ENCODE assay signal across 10 cellular contexts in the genomic region with DNA sequence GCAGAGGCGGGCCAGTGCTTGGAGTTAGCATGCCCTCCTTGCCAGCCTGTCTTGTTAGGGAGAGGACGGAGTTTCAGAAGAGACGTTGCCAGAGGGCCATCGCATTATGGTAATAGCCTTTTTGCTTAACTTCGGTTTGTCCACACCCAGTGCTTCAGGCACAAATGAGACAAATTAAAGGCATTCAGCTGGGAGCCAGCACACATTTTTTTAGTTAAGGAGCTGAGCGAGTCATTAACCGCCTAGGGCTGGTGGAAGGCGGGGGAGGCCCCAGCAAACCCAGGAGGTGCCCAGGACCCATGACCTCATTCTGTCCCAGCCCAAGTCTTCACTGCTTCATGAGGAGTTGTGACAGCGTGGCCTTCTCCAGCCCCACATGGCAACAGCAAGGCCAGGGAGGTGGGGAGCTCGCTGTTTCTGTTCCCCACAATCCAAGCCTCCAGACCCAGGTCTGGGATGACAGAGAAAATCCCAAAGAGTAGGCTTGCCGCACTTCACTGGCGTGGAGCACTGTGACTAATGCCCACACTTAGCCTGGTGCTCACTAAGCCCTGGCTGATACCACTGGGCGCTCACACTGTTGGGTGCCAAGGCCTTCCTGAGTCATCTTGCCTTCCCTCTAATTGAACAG.
DNase-seq lines count a peak whose midpoint lies in the region; ATAC-seq and TF ChIP-seq lines count a peak whose summit lies in the region.
"Had no signal": no experiment of that assay in that cellular context is flagged by ENCODE, and none has a peak within 500 bp of the region (broad histone marks: within the 10 kb centered on the region; RNA-seq: fewer than 3 reads in every experiment).

No MANE protein-coding gene starts in this region.

- H3K9me3 ChIP-seq in SK-N-MC (ENCODE audit: low read depth, low read length): no peaks in the 10 kb centered on the region
- H3K9me3 ChIP-seq in gastroesophageal sphincter: no peaks in the 10 kb centered on the region
- no peaks in the 10 kb centered on the region for H3K9me3 ChIP-seq in upper lobe of right lung
- no peaks in the 10 kb centered on the region for H3K9me3 ChIP-seq in adrenal gland (replicated peaks in 1 of 3)

- 94% methylated on average over 6 of the region's 13 CpGs; no CpG with 5 or more reads in 1 of the 2 donors for WGBS in gastroesophageal sphincter (ENCODE audit: low coverage in 1 of 2), 2 donors
- 76 to 87% (median 83%) methylated on average over 9 to 13 of the region's 13 CpGs for WGBS in adrenal gland, 4 donors

- intact Hi-C loops in upper lobe of right lung (cut with DNase I): no loop called here
- intact Hi-C loops in adrenal gland (cut with DNase I): no loop called here

- no peak for DNase-seq in activated naive CD4-positive, alpha-beta T cell treated with anti-CD3 and anti-CD28 coated beads, Interleukin-2, amount 50 U/mL, for 72 hours (ENCODE audit: low spot score in 2 of 2)
- no peak for DNase-seq in activated naive CD4-positive, alpha-beta T cell treated with Interleukin-2 at 50 U/mL for 16 hours
- DNase-seq in SK-N-MC (ENCODE audit: low read depth, low spot score) (peak; percentile 28), upper lobe of right lung (no peak), adrenal gland (no peak), NCI-H1930 (lab: John Stamatoyannopoulos, UW) (no peak)
- no peak for DNase-seq in central memory CD4-positive, alpha-beta T cell
- DNase-seq: CD4-positive, CD25-positive, alpha-beta regulatory T cell; nephron progenitor cell had no signal

- H3K27ac ChIP-seq in SK-N-MC: peak overlapping the region; percentile 33; the same call in 1 of the 2 replicates
- peak overlapping the region in 1 of 4 donors; percentile 11 for H3K27ac ChIP-seq in gastroesophageal sphincter
- H3K27ac ChIP-seq in upper lobe of right lung: no peak overlapping the region
- no peak overlapping the region for H3K27ac ChIP-seq in adrenal gland

- H3K4me1 ChIP-seq in gastroesophageal sphincter (peaks cover 0 to 9% (median 3%) of the 10 kb centered on the region in 3 donors), upper lobe of right lung (no peaks in the 10 kb centered on the region), adrenal gland (replicated peaks in 1 of 2) (no peaks in the 10 kb centered on the region)

- TF ChIP-seq POLR2A in gastroesophageal sphincter (IDR thresholded peaks at IDR 0.05) (no peak), adrenal gland (IDR thresholded peaks at IDR 0.05) (no peak)

- no peaks in the 10 kb centered on the region for H3K36me3 Mint-ChIP-seq in activated naive CD4-positive, alpha-beta T cell treated with anti-CD3 and anti-CD28 coated beads, Interleukin-2, amount 50 U/mL, for 72 hours
- H3K36me3 Mint-ChIP-seq: CD4-positive, CD25-positive, alpha-beta regulatory T cell had no signal

- no peaks in the 10 kb centered on the region for H3K9me3 Mint-ChIP-seq in activated naive CD4-positive, alpha-beta T cell treated with anti-CD3 and anti-CD28 coated beads, Interleukin-2, amount 50 U/mL, for 72 hours
- H3K9me3 Mint-ChIP-seq: CD4-positive, CD25-positive, alpha-beta regulatory T cell; nephron progenitor cell had no signal

- no peak overlapping the region for H3K9ac ChIP-seq in SK-N-MC (ENCODE audit: insufficient read length)

- H3K4me3 ChIP-seq in SK-N-MC (peak overlapping the region; percentile 51; the same call in 1 of the 2 replicates), gastroesophageal sphincter (no peak overlapping the region), upper lobe of right lung (no peak overlapping the region), adrenal gland (no peak overlapping the region)

- H3K36me3 ChIP-seq in SK-N-MC (ENCODE audit: insufficient read depth, low read length) (no peaks in the 10 kb centered on the region), gastroesophageal sphincter (no peaks in the 10 kb centered on the region), upper lobe of right lung (no peaks in the 10 kb centered on the region), adrenal gland (replicated peaks in 1 of 2) (no peaks in the 10 kb centered on the region)

- peak overlapping the region in 1 of 2 donors; percentile 50 for H3K27ac Mint-ChIP-seq in activated naive CD4-positive, alpha-beta T cell treated with anti-CD3 and anti-CD28 coated beads, Interleukin-2, amount 50 U/mL, for 72 hours
- H3K27ac Mint-ChIP-seq: nephron progenitor cell had no signal

- no peak for TF ChIP-seq EP300 in gastroesophageal sphincter (IDR thresholded peaks at IDR 0.05)

- ATAC-seq in activated naive CD4-positive, alpha-beta T cell treated with anti-CD3 and anti-CD28 coated beads, Interleukin-2, amount 50 U/mL, for 72 hours: peak; percentile 34 to 88
- ATAC-seq in gastroesophageal sphincter: peak; percentile 71
- ATAC-seq in upper lobe of right lung: peak; percentile 16

- H3K27me3 ChIP-seq in gastroesophageal sphincter (peaks cover 3% of the 10 kb centered on the region), upper lobe of right lung (no peaks in the 10 kb centered on the region), adrenal gland (no peaks in the 10 kb centered on the region)

- TF ChIP-seq CTCF in gastroesophageal sphincter (IDR thresholded peaks at IDR 0.05): no peak
- TF ChIP-seq CTCF in upper lobe of right lung (IDR thresholded peaks at IDR 0.05): no peak
- no peak for TF ChIP-seq CTCF in adrenal gland (IDR thresholded peaks at IDR 0.05)

Comparison
In these comparisons a context has a peak if more than half of its experiments do, and no peak if none do; other contexts are left out.
1. ATAC-seq: peak in every context shown above with its lines; median percentile 71 in gastroesophageal sphincter; 61 in activated naive CD4-positive, alpha-beta T cell treated with anti-CD3 and anti-CD28 coated beads, Interleukin-2, amount 50 U/mL, for 72 hours; 16 in upper lobe of right lung.